Comparison of ENCODE assay signal across 26 cellular contexts in the genomic region with DNA sequence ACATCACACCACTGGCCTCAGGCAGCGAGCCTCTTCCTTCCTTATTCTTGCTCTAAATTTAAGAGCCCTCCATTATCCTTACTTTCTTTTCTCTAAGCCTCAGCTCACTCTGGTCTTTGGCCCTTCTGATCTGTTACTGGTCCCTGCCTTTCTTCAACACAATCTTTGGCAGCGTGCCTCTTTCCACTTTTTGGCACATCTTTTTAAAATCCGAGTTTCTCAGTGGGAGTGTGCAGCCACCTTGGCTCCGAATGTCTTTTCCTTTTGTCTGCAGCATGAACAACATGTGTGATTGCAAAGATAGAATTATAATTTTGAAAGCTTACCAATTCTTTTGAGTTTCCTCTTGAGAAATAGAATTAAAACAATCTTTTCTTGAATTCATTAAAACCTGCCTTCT.
DNase-seq lines count a peak whose midpoint lies in the region; TF ChIP-seq lines count a peak whose summit lies in the region.
"Had no signal": no experiment of that assay in that cellular context is flagged by ENCODE, and none has a peak within 500 bp of the region (broad histone marks: within the 10 kb centered on the region; RNA-seq: fewer than 3 reads in every experiment).

No MANE protein-coding gene starts in this region.

- H3K27me3 Mint-ChIP-seq in mesothelial cell of epicardium (ENCODE audit: low read depth), result peaks cover 7% of the 10 kb centered on the region

- CTCF ChIA-PET in mammary epithelial cell (lab: Charles Lee; ENCODE audit: low non-redundant PET), result no interaction called here

- TF ChIP-seq POLR2A in uterus (IDR thresholded peaks at IDR 0.05), result no peak

- dilution Hi-C loops in mammary epithelial cell (cut with HindIII; ENCODE audit: low sequenced_read_pairs), result no loop called here

- peak overlapping the region; percentile 76 for H3K27ac Mint-ChIP-seq in mesothelial cell of epicardium
- H3K27ac Mint-ChIP-seq: activated B cell treated with CpG ODN at 0.5 μM for 24 hours; activated CD4-positive, alpha-beta memory T cell treated with anti-CD3 and anti-CD28 coated beads for 36 hours; B cell; neural progenitor cell; progenitor cell of endocrine pancreas; stimulated activated naive CD8-positive, alpha-beta T cell treated with anti-CD3 and anti-CD28 coated beads, Interleukin-15, amount 100 ng/mL, for 72 hours had no signal

- H3K4me1 ChIP-seq in mammary epithelial cell (ENCODE audit: insufficient read depth, low read length), result peaks cover 12% of the 10 kb centered on the region
- no peaks in the 10 kb centered on the region for H3K4me1 ChIP-seq in uterus

- intact Hi-C loops in mammary epithelial cell (cut with micrococcal nuclease), result loop anchor here (10.0 kb wide), 2 partner anchors 215 to 925 kb away; no protein-coding TSS in a partner anchor
- intact Hi-C loops in uterus (cut with DNase I; ENCODE audit: low total_unique reads), result no loop called here

- no peaks in the 10 kb centered on the region for H3K79me2 ChIP-seq in mammary epithelial cell (ENCODE audit: insufficient read depth, low read length)

- no TSS peak for BruUV-seq in mammary epithelial cell (replicated peaks; lab: Mats Ljungman, UMichigan)

- no peak overlapping the region for H3K4me2 ChIP-seq in mammary epithelial cell (ENCODE audit: insufficient read depth, low read depth, low read length)
- H3K4me2 ChIP-seq: A549, KMS-11, neural progenitor cell had no signal

- no peaks in the 10 kb centered on the region for H3K9me3 ChIP-seq in mammary epithelial cell (replicated peaks; ENCODE audit: insufficient read depth, low read length)
- no peaks in the 10 kb centered on the region for H3K9me3 ChIP-seq in uterus
- H3K9me3 ChIP-seq: sigmoid colon, upper lobe of left lung had no signal

- H3K4me3 ChIP-seq in mammary epithelial cell (replicated peaks in 1 of 3; ENCODE audit: insufficient read depth in 1 of 3, low read depth in 2 of 3, low read length in 3 of 3) (no peak overlapping the region), uterus (peak overlapping the region in 1 of 2 donors; percentile 14)
- H3K4me3 ChIP-seq: A549, neural progenitor cell, upper lobe of left lung had no signal

- H3K27ac ChIP-seq in mammary epithelial cell (ENCODE audit: insufficient read depth, low read depth, low read length) (no peak overlapping the region), uterus (peak overlapping the region; percentile 27 to 62)
- H3K27ac ChIP-seq: A549, KMS-11, neural progenitor cell, sigmoid colon, upper lobe of left lung had no signal

- peak overlapping the region; percentile 47 for H2AFZ ChIP-seq in mammary epithelial cell (ENCODE audit: low read depth, low read length)
- H2AFZ ChIP-seq: neural progenitor cell had no signal

- H3K9ac ChIP-seq in mammary epithelial cell (ENCODE audit: insufficient read depth, low read length), result no peak overlapping the region
- H3K9ac ChIP-seq: KMS-11, neural progenitor cell had no signal

- TF ChIP-seq CTCF in mammary epithelial cell (conservative IDR thresholded peaks at IDR 0.05 in 1 of 2, IDR thresholded peaks at IDR 0.05 in 1 of 2; ENCODE audit: extremely low read depth in 1 of 2, insufficient read depth in 1 of 2, low read depth in 1 of 2, low read length in 2 of 2), result no peak
- TF ChIP-seq CTCF in mesothelial cell of epicardium (IDR thresholded peaks at IDR 0.05; ENCODE audit: unreplicated experiment), result no peak
- no peak for TF ChIP-seq CTCF in uterus (IDR thresholded peaks at IDR 0.05)

- H3K4me3 Mint-ChIP-seq in mesothelial cell of epicardium, result peak overlapping the region; percentile 31
- H3K4me3 Mint-ChIP-seq: activated B cell treated with CpG ODN at 0.5 μM for 24 hours; activated CD4-positive, alpha-beta memory T cell treated with anti-CD3 and anti-CD28 coated beads for 36 hours; B cell; neural progenitor cell; stimulated activated naive CD8-positive, alpha-beta T cell treated with anti-CD3 and anti-CD28 coated beads, Interleukin-15, amount 100 ng/mL, for 72 hours had no signal

- H3K4me1 Mint-ChIP-seq in mesothelial cell of epicardium, result peaks cover 68% of the 10 kb centered on the region
- H3K4me1 Mint-ChIP-seq: stimulated activated naive CD8-positive, alpha-beta T cell treated with anti-CD3 and anti-CD28 coated beads, Interleukin-15, amount 100 ng/mL, for 72 hours had no signal

- H3K36me3 Mint-ChIP-seq in mesothelial cell of epicardium, result peaks cover 4% of the 10 kb centered on the region
- H3K36me3 Mint-ChIP-seq: activated CD4-positive, alpha-beta memory T cell treated with anti-CD3 and anti-CD28 coated beads for 36 hours; neural progenitor cell had no signal

- WGBS in mammary epithelial cell (ENCODE audit: low coverage, missing lambda C conversion rate), result 21% methylated on average over 4 of the region's 4 CpGs

- no peaks in the 10 kb centered on the region for H4K20me1 ChIP-seq in mammary epithelial cell (ENCODE audit: insufficient read depth, low read length)

- H3K9me3 Mint-ChIP-seq in mesothelial cell of epicardium, result no peaks in the 10 kb centered on the region
- H3K9me3 Mint-ChIP-seq: activated B cell treated with CpG ODN at 0.5 μM for 24 hours; activated CD4-positive, alpha-beta memory T cell treated with anti-CD3 and anti-CD28 coated beads for 36 hours; stimulated activated naive CD8-positive, alpha-beta T cell treated with anti-CD3 and anti-CD28 coated beads, Interleukin-15, amount 100 ng/mL, for 72 hours had no signal

- in situ Hi-C loops in mammary epithelial cell (cut with MboI; ENCODE audit: low sequenced_read_pairs in 2 of 2) (no loop called here), KBM-7 (cut with MboI; ENCODE audit: low pct_unique_long_range_greater_than_20kb, low sequenced_read_pairs) (no loop called here)

- DNase-seq in SKM-1 treated with dmso at 0.1 percent for 144 hours (lab: John Stamatoyannopoulos, UW; ENCODE audit: unreplicated experiment), result peak; percentile 8
- no peak for DNase-seq in SKM-1 (lab: John Stamatoyannopoulos, UW; ENCODE audit: unreplicated experiment)
- DNase-seq in mammary epithelial cell, result no peak
- no peak for DNase-seq in mesothelial cell of epicardium (ENCODE audit: low spot score in 2 of 2, unreplicated experiment in 2 of 2)
- DNase-seq in uterus, result peak; percentile 31 to 53
- no peak for DNase-seq in KBM-7
- no peak for DNase-seq in stimulated activated CD4-positive, alpha-beta T cell treated with anti-CD3 and anti-CD28 coated beads, Interleukin-4, amount 100 ng/mL, for 24 hours
- DNase-seq in NCI-H187 treated with DMSO at 0.1 percent for 48 hours (lab: John Stamatoyannopoulos, UW), result no peak
- DNase-seq: activated B cell treated with CpG ODN at 0.5 μM for 24 hours; activated CD4-positive, alpha-beta memory T cell treated with anti-CD3 and anti-CD28 coated beads for 36 hours; activated effector memory CD4-positive, alpha-beta T cell treated with anti-CD3 and anti-CD28 coated beads, Interleukin-2, amount 50 U/mL, for 16 hours; effector CD4-positive, alpha-beta T cell; erythroblast; NCI-H1048; NCI-H1930; NCI-H2227 treated with DMSO at 0.1 percent for 48 hours; sigmoid colon; stimulated activated CD4-positive, alpha-beta T cell treated with anti-CD3 and anti-CD28 coated beads, Interleukin-15, amount 100 ng/mL, for 24 hours; stimulated activated naive CD8-positive, alpha-beta T cell treated with anti-CD3 and anti-CD28 coated beads, Interleukin-15, amount 100 ng/mL, for 72 hours; SW 1271; upper lobe of left lung had no signal

- no peaks in the 10 kb centered on the region for H3K36me3 ChIP-seq in mammary epithelial cell (ENCODE audit: insufficient read depth, low read length)
- H3K36me3 ChIP-seq in uterus, result no peaks in the 10 kb centered on the region
- H3K36me3 ChIP-seq: neural progenitor cell, sigmoid colon, upper lobe of left lung had no signal

- no peaks in the 10 kb centered on the region for H3K27me3 ChIP-seq in mammary epithelial cell (ENCODE audit: insufficient read depth, low read length)
- H3K27me3 ChIP-seq in uterus, result no peaks in the 10 kb centered on the region
- H3K27me3 ChIP-seq: sigmoid colon, upper lobe of left lung had no signal

Comparison
In these comparisons a context has a peak if more than half of its experiments do, and no peak if none do; other contexts are left out.
1. DNase-seq: peak in SKM-1 treated with dmso at 0.1 percent for 144 hours (single experiment) and uterus (2 of 2); none in SKM-1 (single experiment), mammary epithelial cell (single experiment), mesothelial cell of epicardium (0 of 2), KBM-7 (single experiment), stimulated activated CD4-positive, alpha-beta T cell treated with anti-CD3 and anti-CD28 coated beads, Interleukin-4, amount 100 ng/mL, for 24 hours (single experiment) and NCI-H187 treated with DMSO at 0.1 percent for 48 hours (single experiment).